ENCODE assay signal across 8 cellular contexts in the genomic region with DNA sequence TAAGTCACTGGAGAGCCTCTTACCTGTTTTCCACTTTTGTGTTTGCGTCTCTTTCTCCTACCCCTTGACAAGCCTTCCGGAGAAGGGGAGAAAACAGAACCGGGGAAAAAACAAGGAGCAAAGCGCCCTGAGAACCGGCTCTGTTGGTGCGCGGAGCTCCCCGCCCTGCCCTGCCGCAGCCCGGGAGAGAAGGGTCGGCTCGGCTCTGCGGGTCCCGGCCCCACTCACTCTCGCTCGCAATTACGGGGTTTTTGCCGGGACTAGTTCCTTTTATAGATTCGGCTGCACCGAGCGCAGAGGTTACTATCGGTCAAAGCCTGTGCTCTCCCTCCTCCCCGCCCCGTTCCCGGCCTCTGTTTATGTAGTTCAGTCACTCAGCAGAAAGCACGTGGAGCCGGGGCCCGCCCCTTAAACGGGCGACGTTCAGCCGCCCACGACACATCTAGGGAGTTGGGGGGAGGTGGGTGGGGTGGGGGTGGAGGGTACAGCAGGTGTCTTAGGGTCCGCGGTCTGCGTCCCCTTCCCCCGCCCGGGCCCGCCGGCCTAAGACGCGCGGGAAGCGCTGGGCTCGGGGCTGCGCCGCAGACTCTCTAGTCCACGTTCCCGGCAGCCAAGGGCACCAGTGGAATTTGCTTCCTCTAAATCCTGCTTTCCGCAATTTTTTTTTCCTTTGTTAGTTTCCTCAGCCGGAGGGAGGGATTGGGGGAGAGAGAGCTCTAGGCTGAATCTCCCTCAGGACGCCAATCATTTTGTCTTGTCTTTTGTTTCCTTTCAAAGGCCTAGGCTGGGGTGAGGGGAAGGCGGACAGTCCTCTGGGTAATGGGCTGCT. TPM values are rescaled to one million over a fixed set of nuclear protein-coding genes. Genes with fewer than 3 reads are reported as not detected.
DNase-seq lines count a peak whose midpoint lies in the region; ATAC-seq and TF ChIP-seq lines count a peak whose summit lies in the region.

TSS of gene ABCA1 (minus strand) at position 244 of the 829 bp plus-strand sequence. CDS start 24,476 bp downstream, outside the sequence.

- H3K9ac ChIP-seq in skeletal muscle tissue (ENCODE audit: low read depth in 1 of 3, low read length in 3 of 3) = peak within 1 kb of the TSS; percentile 98 to 99 (median 99)

- no peaks in the 10 kb centered on the region; the same call in 1 of the 2 replicates for H3K9me3 ChIP-seq in BE2C
- H3K9me3 ChIP-seq in skeletal muscle tissue (ENCODE audit: control insufficient read depth in 3 of 3, low read length in 3 of 3) = no peaks in the 10 kb centered on the region

- ATAC-seq in GM21528 (IDR thresholded peaks at IDR 0.05; ENCODE audit: low FRiP score, unreplicated experiment) (peak; percentile 51), GM18520 (IDR thresholded peaks at IDR 0.05; ENCODE audit: unreplicated experiment) (no peak)

- TF ChIP-seq CTCF in BE2C (IDR thresholded peaks at IDR 0.05; ENCODE audit: low read depth, low read length) = no peak

- H3K27me3 ChIP-seq in BE2C (peaks cover 22% of the 10 kb centered on the region), skeletal muscle tissue (ENCODE audit: control insufficient read depth in 3 of 3, insufficient read depth in 3 of 3, low read length in 3 of 3) (no peaks in the 10 kb centered on the region)

- DNase-seq in BE2C = peak; percentile 60
- DNase-seq in NCI-H1105 treated with DMSO at 0.1 percent for 48 hours (lab: John Stamatoyannopoulos, UW) = peak; percentile 46
- DNase-seq in activated CD4-positive, CD25-positive, alpha-beta regulatory T cell treated with anti-CD3 and anti-CD28 coated beads, Interleukin-2, amount 50 U/mL, for 16 hours (ENCODE audit: low read depth, low spot score) = peak; percentile 39
- DNase-seq in caudate nucleus (lab: John Stamatoyannopoulos, UW) = peak in 59 of 61 donors; percentile 26 to 97 (median 85)
- peak; percentile 84 for DNase-seq in iPS-NIHi7 (ENCODE audit: extremely low spot score)

- peak within 1 kb of the TSS; percentile 38 for H3K4me3 ChIP-seq in BE2C (ENCODE audit: low read depth, low read length)
- H3K4me3 ChIP-seq in skeletal muscle tissue (ENCODE audit: low read length in 3 of 3) = peak within 1 kb of the TSS; percentile 85 to 99 (median 91)

- H3K36me3 ChIP-seq in BE2C = no peaks in the 10 kb centered on the region
- peaks cover 0 to 6% (median 3%) of the 10 kb centered on the region in 3 donors for H3K36me3 ChIP-seq in skeletal muscle tissue (ENCODE audit: control insufficient read depth in 3 of 3, insufficient read depth in 3 of 3, low read length in 3 of 3)

- H3K27ac ChIP-seq in caudate nucleus (ENCODE audit: low read depth, low read length) (peak within 1 kb of the TSS; percentile 91), skeletal muscle tissue (ENCODE audit: low read depth, low read length) (peak within 1 kb of the TSS; percentile 96)

- H3K4me1 ChIP-seq in BE2C (no peaks in the 10 kb centered on the region), skeletal muscle tissue (ENCODE audit: control insufficient read depth in 3 of 3, insufficient read depth in 3 of 3, low read length in 3 of 3) (peaks cover 15 to 33% (median 32%) of the 10 kb centered on the region in 3 donors)

RNA-seq across cellular contexts. Expression of gene ABCA1, which starts in this region (rescaled TPM):
- 1.6 TPM for polyA plus RNA-seq in BE2C (2012; ENCODE audit: insufficient read depth, insufficient read length, low read depth)
- 33.9 TPM for total RNA-seq in skeletal muscle tissue
